In genomic region chr12:76554411-76555225, GRCh38 we compare ENCODE assay signal across 17 cellular contexts. TPM values are rescaled to one million over a fixed set of nuclear protein-coding genes. Genes with fewer than 3 reads are reported as not detected.
DNase-seq lines count a peak whose midpoint lies in the region; ATAC-seq and TF ChIP-seq lines count a peak whose summit lies in the region.
"Had no signal": no experiment of that assay in that cellular context is flagged by ENCODE, and none has a peak within 500 bp of the region (broad histone marks: within the 10 kb centered on the region; RNA-seq: fewer than 3 reads in every experiment).

No MANE protein-coding gene starts in this region.

- CTCF ChIA-PET in CD8-positive, alpha-beta memory T cell (lab: Charles Lee): no interaction called here

- H3K27me3 ChIP-seq in OCI-LY3 (ENCODE audit: low read depth, low read length) (no peaks in the 10 kb centered on the region), subcutaneous abdominal adipose tissue (ENCODE audit: control insufficient read depth in 5 of 5, insufficient read depth in 4 of 5, low read length in 5 of 5) (no peaks in the 10 kb centered on the region)
- no peaks in the 10 kb centered on the region for H3K27me3 ChIP-seq in CD8-positive, alpha-beta memory T cell (ENCODE audit: insufficient read depth, low read length, poor library complexity, severe bottlenecking)
- H3K27me3 ChIP-seq: gastroesophageal sphincter had no signal

- H3K4me1 Mint-ChIP-seq in natural killer cell (peaks cover 56 to 63% of the 10 kb centered on the region in 2 donors), chondrocyte (ENCODE audit: low read depth) (peaks cover 59% of the 10 kb centered on the region)
- H3K4me1 Mint-ChIP-seq in natural killer cell treated with Interleukin-12 subunit alpha and Interleukin-12 subunit beta and Interleukin-15 and Interleukin-18, amount 100 ng/mL, for 72 hours (ENCODE audit: low read depth in 2 of 2): peaks cover 30 to 38% of the 10 kb centered on the region in 2 donors
- peaks cover 64 to 88% (median 85%) of the 10 kb centered on the region in 3 donors for H3K4me1 Mint-ChIP-seq in CD8-positive, alpha-beta memory T cell

- H3K4me3 Mint-ChIP-seq in natural killer cell (no peak overlapping the region), chondrocyte (ENCODE audit: unreplicated experiment) (no peak overlapping the region)
- H3K4me3 Mint-ChIP-seq in natural killer cell treated with Interleukin-12 subunit alpha and Interleukin-12 subunit beta and Interleukin-15 and Interleukin-18, amount 100 ng/mL, for 72 hours: no peak overlapping the region
- peak overlapping the region in 2 of 7 donors; percentile 2 to 33 for H3K4me3 Mint-ChIP-seq in CD8-positive, alpha-beta memory T cell

- intact Hi-C loops in natural killer cell (cut with micrococcal nuclease): no loop called here

- H3K27ac ChIP-seq in OCI-LY3 (ENCODE audit: low read length): no peak overlapping the region
- peak overlapping the region; percentile 25 for H3K27ac ChIP-seq in subcutaneous abdominal adipose tissue (ENCODE audit: low read depth, low read length)
- H3K27ac ChIP-seq in CD8-positive, alpha-beta memory T cell (ENCODE audit: low read depth, low read length): no peak overlapping the region
- H3K27ac ChIP-seq: gastroesophageal sphincter, WERI-Rb-1 had no signal

- H3K4me2 ChIP-seq in OCI-LY3 (ENCODE audit: low read length): peak overlapping the region; percentile 42

- TF ChIP-seq CTCF in natural killer cell (IDR thresholded peaks at IDR 0.05): no peak
- TF ChIP-seq CTCF in OCI-LY3 (IDR thresholded peaks at IDR 0.05; ENCODE audit: low read depth, low read length): no peak
- no peak for TF ChIP-seq CTCF in chondrocyte (IDR thresholded peaks at IDR 0.05)

- POLR2A ChIA-PET in CD8-positive, alpha-beta memory T cell (lab: Charles Lee): no interaction called here

- H3K9me3 Mint-ChIP-seq in natural killer cell: no peaks in the 10 kb centered on the region
- H3K9me3 Mint-ChIP-seq in natural killer cell treated with Interleukin-12 subunit alpha and Interleukin-12 subunit beta and Interleukin-15 and Interleukin-18, amount 100 ng/mL, for 72 hours: no peaks in the 10 kb centered on the region
- no peaks in the 10 kb centered on the region for H3K9me3 Mint-ChIP-seq in chondrocyte (ENCODE audit: low read depth)
- no peaks in the 10 kb centered on the region for H3K9me3 Mint-ChIP-seq in CD8-positive, alpha-beta memory T cell
- H3K9me3 Mint-ChIP-seq: activated naive CD4-positive, alpha-beta T cell treated with anti-CD3 and anti-CD28 coated beads, Interleukin-2, amount 50 U/mL, for 72 hours had no signal

- H4K20me1 ChIP-seq in OCI-LY3 (ENCODE audit: insufficient read depth, low read length): peaks cover 9% of the 10 kb centered on the region

- H3K9me3 ChIP-seq in OCI-LY3 (ENCODE audit: insufficient read depth, low read length) (no peaks in the 10 kb centered on the region), subcutaneous abdominal adipose tissue (ENCODE audit: control insufficient read depth in 5 of 5, low read length in 5 of 5) (no peaks in the 10 kb centered on the region)
- no peaks in the 10 kb centered on the region for H3K9me3 ChIP-seq in CD8-positive, alpha-beta memory T cell (ENCODE audit: low read length)
- H3K9me3 ChIP-seq: gastroesophageal sphincter had no signal

- no peak overlapping the region for H2AFZ ChIP-seq in OCI-LY3 (ENCODE audit: low read depth, low read length)

- DNase-seq in natural killer cell (no peak), chondrocyte (ENCODE audit: low spot score) (no peak), hypothalamus (lab: John Stamatoyannopoulos, UW) (no peak), NCI-H345 (lab: John Stamatoyannopoulos, UW) (no peak)
- DNase-seq in natural killer cell treated with Interleukin-12 subunit alpha and Interleukin-12 subunit beta and Interleukin-15 and Interleukin-18, amount 100 ng/mL, for 72 hours (ENCODE audit: low spot score): no peak
- no peak for DNase-seq in CD8-positive, alpha-beta memory T cell
- DNase-seq: DMS79; KG1; NCI-H2029; NCI-H526 treated with DMSO at 0.1 percent for 48 hours; stimulated activated CD4-positive, alpha-beta T cell treated with anti-CD3 and anti-CD28 coated beads, Interleukin-15, amount 100 ng/mL, for 24 hours; WERI-Rb-1 had no signal

- peaks cover 38% of the 10 kb centered on the region for H3K4me1 ChIP-seq in OCI-LY3 (ENCODE audit: low read length)
- H3K4me1 ChIP-seq in subcutaneous abdominal adipose tissue (ENCODE audit: control insufficient read depth in 5 of 5, insufficient read depth in 5 of 5, low read length in 5 of 5): peaks cover 0 to 32% (median 22%) of the 10 kb centered on the region in 5 donors
- H3K4me1 ChIP-seq in CD8-positive, alpha-beta memory T cell (ENCODE audit: insufficient read depth, low read length): peaks cover 81% of the 10 kb centered on the region

- no peak overlapping the region for H3K9ac ChIP-seq in OCI-LY3 (ENCODE audit: low read length)
- H3K9ac ChIP-seq in subcutaneous abdominal adipose tissue (ENCODE audit: low read length in 5 of 5): no peak overlapping the region

- H3K27me3 Mint-ChIP-seq in natural killer cell (ENCODE audit: low read depth in 2 of 2): no peaks in the 10 kb centered on the region
- H3K27me3 Mint-ChIP-seq in natural killer cell treated with Interleukin-12 subunit alpha and Interleukin-12 subunit beta and Interleukin-15 and Interleukin-18, amount 100 ng/mL, for 72 hours: no peaks in the 10 kb centered on the region
- no peaks in the 10 kb centered on the region for H3K27me3 Mint-ChIP-seq in chondrocyte (ENCODE audit: low read depth)
- H3K27me3 Mint-ChIP-seq in CD8-positive, alpha-beta memory T cell: peaks cover 0 to 3% of the 10 kb centered on the region in 2 donors
- H3K27me3 Mint-ChIP-seq: progenitor cell of endocrine pancreas had no signal

- H3K4me3 ChIP-seq in OCI-LY3 (ENCODE audit: low read length) (no peak overlapping the region), subcutaneous abdominal adipose tissue (ENCODE audit: low read depth in 1 of 5, low read length in 5 of 5) (no peak overlapping the region)
- H3K4me3 ChIP-seq in CD8-positive, alpha-beta memory T cell (ENCODE audit: low read length): no peak overlapping the region
- H3K4me3 ChIP-seq: gastroesophageal sphincter had no signal

- no peak for ATAC-seq in natural killer cell
- no peak for ATAC-seq in natural killer cell treated with Interleukin-12 subunit alpha and Interleukin-12 subunit beta and Interleukin-15 and Interleukin-18, amount 100 ng/mL, for 72 hours
- ATAC-seq: activated naive CD4-positive, alpha-beta T cell treated with anti-CD3 and anti-CD28 coated beads, Interleukin-2, amount 50 U/mL, for 72 hours; gastroesophageal sphincter had no signal

- peaks cover 62% of the 10 kb centered on the region for H3K79me2 ChIP-seq in OCI-LY3 (ENCODE audit: low read length)

- H3K36me3 ChIP-seq in OCI-LY3 (replicated peaks; ENCODE audit: low read depth, low read length) (no peaks in the 10 kb centered on the region), subcutaneous abdominal adipose tissue (ENCODE audit: control insufficient read depth in 5 of 5, insufficient read depth in 5 of 5, low read length in 5 of 5) (no peaks in the 10 kb centered on the region)
- H3K36me3 ChIP-seq in CD8-positive, alpha-beta memory T cell (ENCODE audit: insufficient read depth, low read length): no peaks in the 10 kb centered on the region
- H3K36me3 ChIP-seq: gastroesophageal sphincter had no signal

- H3K36me3 Mint-ChIP-seq in natural killer cell: no peaks in the 10 kb centered on the region
- H3K36me3 Mint-ChIP-seq in natural killer cell treated with Interleukin-12 subunit alpha and Interleukin-12 subunit beta and Interleukin-15 and Interleukin-18, amount 100 ng/mL, for 72 hours: no peaks in the 10 kb centered on the region
- H3K36me3 Mint-ChIP-seq in chondrocyte (ENCODE audit: low read depth): no peaks in the 10 kb centered on the region
- H3K36me3 Mint-ChIP-seq in CD8-positive, alpha-beta memory T cell: peaks cover 0 to 29% (median 8%) of the 10 kb centered on the region in 3 donors

- peak overlapping the region; percentile 63 to 75 for H3K27ac Mint-ChIP-seq in natural killer cell
- peak overlapping the region in 1 of 2 donors; percentile 36 for H3K27ac Mint-ChIP-seq in natural killer cell treated with Interleukin-12 subunit alpha and Interleukin-12 subunit beta and Interleukin-15 and Interleukin-18, amount 100 ng/mL, for 72 hours
- H3K27ac Mint-ChIP-seq in chondrocyte (ENCODE audit: unreplicated experiment): peak overlapping the region; percentile 85
- H3K27ac Mint-ChIP-seq in CD8-positive, alpha-beta memory T cell: peak overlapping the region in 3 of 8 donors; percentile 36 to 62 (median 40)
- H3K27ac Mint-ChIP-seq: progenitor cell of endocrine pancreas had no signal

RNA-seq across cellular contexts. Expression of gene OSBPL8, which starts 5.0 kb away (rescaled TPM):
- total RNA-seq in natural killer cell: 100 to 1,000 TPM; 133 to 154 (median 138) TPM
- 100 to 1,000 TPM in 1 of 2 donors, 10 to 100 TPM in 1; 99.0 to 105 TPM for total RNA-seq in natural killer cell treated with Interleukin-12 subunit alpha and Interleukin-12 subunit beta and Interleukin-15 and Interleukin-18, amount 100 ng/mL, for 72 hours
- 94.2 to 105 TPM (median 95.3 TPM) in 3 replicates for total RNA-seq in chondrocyte
- 10 to 100 TPM; 87.3 to 90.7 TPM for total RNA-seq in CD8-positive, alpha-beta memory T cell
- 113 TPM for polyA plus RNA-seq in CD8-positive, alpha-beta memory T cell
